In genomic region chr17:82213251-82214011, GRCh38 we compare ENCODE assay signal across 8 cellular contexts. TPM values are rescaled to one million over a fixed set of nuclear protein-coding genes. Genes with fewer than 3 reads are reported as not detected.
A peak's percentile ranks its signal among the peaks of the same experiment; 100 is the strongest.
DNase-seq lines count a peak whose midpoint lies in the region; TF ChIP-seq lines count a peak whose summit lies in the region.

No MANE protein-coding gene starts in this region.

- peak overlapping the region; percentile 59 for H3K27ac ChIP-seq in HL-60 (replicated peaks)

- H3K4me3 ChIP-seq in HL-60 (replicated peaks; ENCODE audit: insufficient read depth, low read length) (peak overlapping the region; percentile 82), astrocyte of the cerebellum (ENCODE audit: low read depth, low read length) (peak overlapping the region; percentile 70)

- TF ChIP-seq CTCF in HL-60 (IDR thresholded peaks at IDR 0.05; ENCODE audit: insufficient read depth, low read length) (no peak), astrocyte of the cerebellum (IDR thresholded peaks at IDR 0.05; ENCODE audit: low read depth, low read length, missing control alignments) (no peak)

- peak; percentile 44 to 47 for DNase-seq in stimulated activated CD4-positive, alpha-beta T cell treated with anti-CD3 and anti-CD28 coated beads, Interleukin-12 subunit alpha, Interleukin-12 subunit beta, amount 100 ng/mL, for 24 hours (ENCODE audit: low read depth in 2 of 2)
- no peak for DNase-seq in stimulated activated CD4-positive, alpha-beta T cell treated with anti-CD3 and anti-CD28 coated beads, Interleukin-1b, Interleukin-23, amount 100 ng/mL, for 48 hours
- DNase-seq in HL-60 (ENCODE audit: low read depth in 1 of 2, low spot score in 1 of 2) = peak in 1 of 2 experiments; percentile 83
- DNase-seq in SK-MEL-5 (ENCODE audit: low read depth, low spot score) = peak; percentile 72
- DNase-seq in astrocyte of the cerebellum (ENCODE audit: low read depth) = peak; percentile 44
- peak in 27 of 51 donors; percentile 18 to 79 (median 40) for DNase-seq in hypothalamus (lab: John Stamatoyannopoulos, UW)
- peak; percentile 86 for DNase-seq in retina
- no peak for DNase-seq in NCI-H128 (lab: John Stamatoyannopoulos, UW; ENCODE audit: unreplicated experiment)

- in situ Hi-C loops in SK-MEL-5 (cut with HindIII; ENCODE audit: low pct_unique_long_range_greater_than_20kb, low sequenced_read_pairs) = no loop called here
- in situ Hi-C loops in astrocyte of the cerebellum (cut with HindIII; ENCODE audit: low sequenced_read_pairs) = no loop called here

- H3K27me3 ChIP-seq in HL-60 (ENCODE audit: insufficient read depth, poor library complexity, severe bottlenecking) = no peaks in the 10 kb centered on the region

RNA-seq across cellular contexts. Expression of gene CCDC57, which starts 0.8 kb away (rescaled TPM):
- 15.7 and 17.8 TPM in 2 replicates for total RNA-seq in SK-MEL-5 (2014; rRNA removed; shearing (Covaris generic))
- polyA plus RNA-seq in SK-MEL-5 (2015; cell fraction: cytosol; rRNA removed) = 21.0 and 25.4 TPM in 2 replicates
- polyA plus RNA-seq in SK-MEL-5 (2015; cell fraction: nucleus; rRNA removed) = 477 and 495 TPM in 2 replicates

RNA-seq across cellular contexts. Expression of gene SLC16A3, which starts 15.4 kb away (rescaled TPM):
- total RNA-seq in SK-MEL-5 (2014; rRNA removed; shearing (Covaris generic)) = 9.6 and 12.8 TPM in 2 replicates
- 3.9 and 4.7 TPM in 2 replicates for polyA plus RNA-seq in SK-MEL-5 (2015; cell fraction: cytosol; rRNA removed)
- polyA plus RNA-seq in SK-MEL-5 (2015; cell fraction: nucleus; rRNA removed) = 8.9 and 9.2 TPM in 2 replicates

Comparison
In these comparisons a context has a peak if more than half of its experiments do, and no peak if none do; other contexts are left out.
1. DNase-seq: peak in stimulated activated CD4-positive, alpha-beta T cell treated with anti-CD3 and anti-CD28 coated beads, Interleukin-12 subunit alpha, Interleukin-12 subunit beta, amount 100 ng/mL, for 24 hours (2 of 2), SK-MEL-5 (single experiment), astrocyte of the cerebellum (single experiment), hypothalamus (27 of 51) and retina (single experiment); none in stimulated activated CD4-positive, alpha-beta T cell treated with anti-CD3 and anti-CD28 coated beads, Interleukin-1b, Interleukin-23, amount 100 ng/mL, for 48 hours (single experiment) and NCI-H128 (single experiment).